Comparison of ENCODE assay signal across 22 cellular contexts in genomic region chr15:66573348-66573718, GRCh38. TPM values are rescaled to one million over a fixed set of nuclear protein-coding genes. Genes with fewer than 3 reads are reported as not detected.
A peak's percentile ranks its signal among the peaks of the same experiment; 100 is the strongest.
DNase-seq lines count a peak whose midpoint lies in the region; ATAC-seq, FAIRE-seq and TF ChIP-seq lines count a peak whose summit lies in the region.
"Had no signal": no experiment of that assay in that cellular context is flagged by ENCODE, and none has a peak within 500 bp of the region (broad histone marks: within the 10 kb centered on the region; RNA-seq: fewer than 3 reads in every experiment).

No MANE protein-coding gene starts in this region.

- TF ChIP-seq EP300 in K562 (IDR thresholded peaks at IDR 0.05; ENCODE audit: low read length), result no peak
- no peak for TF ChIP-seq EP300 in suprapubic skin (IDR thresholded peaks at IDR 0.05)

- no peak overlapping the region for H4K12ac ChIP-seq in trophoblast cell (ENCODE audit: low read depth, low read length)

- no peak for TF ChIP-seq POLR2A in K562 (conservative IDR thresholded peaks at IDR 0.05)
- no peak for TF ChIP-seq POLR2A in suprapubic skin (IDR thresholded peaks at IDR 0.05)

- H3K23ac ChIP-seq in mesenchymal stem cell (ENCODE audit: low read length in 2 of 2), result no peak overlapping the region
- no peak overlapping the region for H3K23ac ChIP-seq in trophoblast cell (ENCODE audit: low read length)

- DNase-seq in GM23248 (no peak), K562 (ENCODE audit: extremely low read depth in 1 of 4, low spot score in 3 of 4) (no peak), mesenchymal stem cell (no peak), suprapubic skin (ENCODE audit: low spot score in 2 of 2) (peak; percentile 24 to 69), SHP77 treated with DMSO at 0.1 percent for 48 hours (lab: John Stamatoyannopoulos, UW) (no peak), trophoblast cell (no peak)
- no peak for DNase-seq in effector CD8-positive, alpha-beta T cell (lab: John Stamatoyannopoulos, UW)
- DNase-seq: CD8-positive, alpha-beta memory T cell; DMS79 treated with DMSO at 0.1 percent for 48 hours; H9; NCI-H1417 treated with DMSO at 0.1 percent for 48 hours; NCI-H187 treated with DMSO at 0.1 percent for 48 hours; NCI-H2227 treated with DMSO at 0.1 percent for 48 hours; NCI-H510A treated with DMSO at 0.1 percent for 48 hours; NCI-H82; PC-3; RPMI8226 had no signal

- H4K8ac ChIP-seq in mesenchymal stem cell (ENCODE audit: low read length) (no peak overlapping the region), trophoblast cell (ENCODE audit: low read depth, low read length) (no peak overlapping the region)

- no peak for TF ChIP-seq CTCF in K562 (IDR thresholded peaks at IDR 0.05 in 2 of 3, conservative IDR thresholded peaks at IDR 0.05 in 1 of 3; ENCODE audit: insufficient read depth in 2 of 3, low read depth in 1 of 3, low read length in 3 of 3)
- TF ChIP-seq CTCF in suprapubic skin (IDR thresholded peaks at IDR 0.05), result no peak

- H3K14ac ChIP-seq in mesenchymal stem cell (ENCODE audit: low read length in 2 of 2) (no peak overlapping the region), trophoblast cell (ENCODE audit: low read length) (no peak overlapping the region)

- H3K27ac ChIP-seq in GM23248, result peak overlapping the region; percentile 74
- H3K27ac ChIP-seq in K562 (ENCODE audit: extremely low read depth, low read depth, low read length), result no peak overlapping the region
- no peak overlapping the region for H3K27ac ChIP-seq in mesenchymal stem cell (ENCODE audit: low read length, poor library complexity, severe bottlenecking)
- H3K27ac ChIP-seq in suprapubic skin, result no peak overlapping the region
- no peak overlapping the region for H3K27ac ChIP-seq in trophoblast cell (ENCODE audit: low read depth, low read length)
- H3K27ac ChIP-seq: BLaER1 treated with 17β-estradiol and CSF1 and Interleukin-3, amounts not matched to agents 10 nM and 100 nM; SJSA1 had no signal

- H2BK120ac ChIP-seq in mesenchymal stem cell (ENCODE audit: low read depth, low read length), result no peak overlapping the region
- no peak overlapping the region for H2BK120ac ChIP-seq in trophoblast cell (ENCODE audit: insufficient read depth, low read length, poor library complexity)

- intact Hi-C loops in K562 (cut with micrococcal nuclease), result no loop called here

- peak; percentile 19 for FAIRE-seq in K562 (lab: Jason Lieb, UNC)
- FAIRE-seq: D721Med had no signal

- H3K36me3 ChIP-seq in GM23248 (ENCODE audit: low read depth) (no peaks in the 10 kb centered on the region), K562 (ENCODE audit: control insufficient read depth, insufficient read depth, low read length) (no peaks in the 10 kb centered on the region), mesenchymal stem cell (ENCODE audit: control insufficient read depth in 1 of 2, insufficient read depth in 2 of 2, low read depth in 1 of 2, low read length in 2 of 2) (no peaks in the 10 kb centered on the region), suprapubic skin (no peaks in the 10 kb centered on the region), trophoblast cell (ENCODE audit: control insufficient read depth in 1 of 2, insufficient read depth in 2 of 2, low read length in 2 of 2) (no peaks in the 10 kb centered on the region)
- H3K36me3 ChIP-seq: BLaER1 treated with 17β-estradiol and CSF1 and Interleukin-3, amounts not matched to agents 10 nM and 100 nM; SJSA1 had no signal

- no peak overlapping the region for H3K4me3 ChIP-seq in GM23248
- no peak overlapping the region for H3K4me3 ChIP-seq in K562
- peak overlapping the region in 1 of 2 experiments; percentile 29 for H3K4me3 ChIP-seq in mesenchymal stem cell (ENCODE audit: insufficient read depth in 1 of 2, low read depth in 1 of 2, low read length in 2 of 2)
- H3K4me3 ChIP-seq in suprapubic skin, result no peak overlapping the region
- H3K4me3 ChIP-seq in trophoblast cell (ENCODE audit: low read depth, low read length), result no peak overlapping the region
- H3K4me3 ChIP-seq: BLaER1 treated with 17β-estradiol and CSF1 and Interleukin-3, amounts not matched to agents 10 nM and 100 nM; SJSA1 had no signal

- CTCF ChIA-PET in K562 (lab: Yijun Ruan, JAX; ENCODE audit: low intra/inter-chr PET ratio), result no interaction called here

- no peak overlapping the region for H2BK5ac ChIP-seq in mesenchymal stem cell (ENCODE audit: low read depth, low read length, poor library complexity, severe bottlenecking)
- H2BK5ac ChIP-seq in trophoblast cell (ENCODE audit: low read depth, low read length, poor library complexity), result no peak overlapping the region

- peaks cover 22% of the 10 kb centered on the region for H3K4me1 ChIP-seq in GM23248 (ENCODE audit: insufficient read depth)
- H3K4me1 ChIP-seq in K562 (replicated peaks in 1 of 2; ENCODE audit: control insufficient read depth in 2 of 2, insufficient read depth in 2 of 2, low read length in 2 of 2), result no peaks in the 10 kb centered on the region; a peak in 1 of 5 replicates
- H3K4me1 ChIP-seq in mesenchymal stem cell (ENCODE audit: control insufficient read depth, insufficient read depth, low read depth, low read length), result peaks cover 5% of the 10 kb centered on the region
- H3K4me1 ChIP-seq in suprapubic skin, result no peaks in the 10 kb centered on the region
- H3K4me1 ChIP-seq in trophoblast cell (ENCODE audit: control insufficient read depth in 1 of 2, insufficient read depth in 2 of 2, low read length in 2 of 2), result no peaks in the 10 kb centered on the region

- no peak overlapping the region for H2BK15ac ChIP-seq in mesenchymal stem cell (ENCODE audit: low read depth, poor library complexity, severe bottlenecking)

- H3K18ac ChIP-seq in mesenchymal stem cell (ENCODE audit: low read depth in 1 of 2, low read length in 2 of 2) (no peak overlapping the region), trophoblast cell (ENCODE audit: low read length) (no peak overlapping the region)

- H2AK5ac ChIP-seq in mesenchymal stem cell (ENCODE audit: low read length, severe bottlenecking) (no peak overlapping the region), trophoblast cell (ENCODE audit: low read length) (no peak overlapping the region)

- no peak overlapping the region for H4K91ac ChIP-seq in mesenchymal stem cell (ENCODE audit: low read length)
- H4K91ac ChIP-seq in trophoblast cell (ENCODE audit: low read depth, low read length), result no peak overlapping the region

- WGBS in GM23248 (ENCODE audit: low coverage in 1 of 2, low lambda C conversion rate in 2 of 2, missing lambda C conversion rate in 2 of 2), 2 experiments, result 92 to 93% methylated on average over 7 of the region's 7 CpGs
- WGBS in K562 (ENCODE audit: insufficient coverage, low coverage, missing lambda C conversion rate), result 43% methylated on average over 7 of the region's 7 CpGs
- 84% methylated on average over 7 of the region's 7 CpGs for WGBS in mesenchymal stem cell
- 89% methylated on average over 7 of the region's 7 CpGs for WGBS in suprapubic skin
- no CpG with 5 or more reads among the region's 7 CpGs for WGBS in trophoblast cell (ENCODE audit: extremely low coverage, insufficient coverage, insufficient read length)

- H3K27me3 ChIP-seq in GM23248 (replicated peaks; ENCODE audit: insufficient read depth) (no peaks in the 10 kb centered on the region), K562 (ENCODE audit: control insufficient read depth in 2 of 2, insufficient read depth in 2 of 2, low read length in 2 of 2) (no peaks in the 10 kb centered on the region; a peak in 1 of 5 replicates), mesenchymal stem cell (ENCODE audit: control insufficient read depth in 1 of 2, insufficient read depth in 1 of 2, low read length in 2 of 2) (no peaks in the 10 kb centered on the region), suprapubic skin (no peaks in the 10 kb centered on the region), trophoblast cell (ENCODE audit: insufficient read depth, low read length) (no peaks in the 10 kb centered on the region)
- H3K27me3 ChIP-seq: BLaER1 treated with 17β-estradiol and CSF1 and Interleukin-3, amounts not matched to agents 10 nM and 100 nM; SJSA1 had no signal

- H3K9me1 ChIP-seq in K562 (ENCODE audit: control insufficient read depth, insufficient read depth, low read length), result no peaks in the 10 kb centered on the region

- POLR2A ChIA-PET in K562 (lab: Yijun Ruan, JAX), result interaction anchor here (2.7 kb wide), 1 partner anchor 9 kb away, joined by 20 read pairs; no protein-coding TSS in a partner anchor

- H3K4ac ChIP-seq in mesenchymal stem cell (ENCODE audit: low read depth in 1 of 2, low read length in 2 of 2), result no peak overlapping the region
- H3K4ac ChIP-seq in trophoblast cell (ENCODE audit: low read depth, low read length), result no peak overlapping the region

- H3K9me3 ChIP-seq in GM23248 (ENCODE audit: low read depth), result no peaks in the 10 kb centered on the region
- H3K9me3 ChIP-seq in K562 (replicated peaks; ENCODE audit: control insufficient read depth, insufficient read depth, low read depth, low read length), result no peaks in the 10 kb centered on the region
- H3K9me3 ChIP-seq in mesenchymal stem cell (ENCODE audit: control insufficient read depth, low read length), result no peaks in the 10 kb centered on the region
- H3K9me3 ChIP-seq in suprapubic skin, result no peaks in the 10 kb centered on the region
- peaks cover 4% of the 10 kb centered on the region for H3K9me3 ChIP-seq in trophoblast cell (ENCODE audit: insufficient read depth, low read depth, low read length)
- H3K9me3 ChIP-seq: SJSA1 had no signal

- no peaks in the 10 kb centered on the region for H3K79me1 ChIP-seq in mesenchymal stem cell (replicated peaks; ENCODE audit: low read length, poor library complexity, severe bottlenecking)
- H3K79me1 ChIP-seq in trophoblast cell (ENCODE audit: low read length), result no peaks in the 10 kb centered on the region

- H2BK12ac ChIP-seq in mesenchymal stem cell (ENCODE audit: low read length in 2 of 2), result no peak overlapping the region
- no peak overlapping the region for H2BK12ac ChIP-seq in trophoblast cell (ENCODE audit: low read length)

- ATAC-seq in K562, result no peak
- ATAC-seq: PC-3 had no signal

- H4K20me1 ChIP-seq in GM23248 (ENCODE audit: insufficient read depth) (no peaks in the 10 kb centered on the region), K562 (replicated peaks; ENCODE audit: control insufficient read depth, insufficient read depth, low read length) (no peaks in the 10 kb centered on the region)
- H4K20me1 ChIP-seq: BLaER1 treated with 17β-estradiol and CSF1 and Interleukin-3, amounts not matched to agents 10 nM and 100 nM had no signal

- TF ChIP-seq RAD21 in K562 (CRISPR knock-in tag; conservative IDR thresholded peaks at IDR 0.05 in 1 of 2, IDR thresholded peaks at IDR 0.05 in 1 of 2), result no peak

- no peaks in the 10 kb centered on the region for H3K79me2 ChIP-seq in GM23248 (ENCODE audit: insufficient read depth)
- no peaks in the 10 kb centered on the region for H3K79me2 ChIP-seq in K562 (ENCODE audit: control insufficient read depth, insufficient read depth, low read length)
- no peaks in the 10 kb centered on the region for H3K79me2 ChIP-seq in trophoblast cell (ENCODE audit: control insufficient read depth, insufficient read depth, low read length, poor library complexity)

- H3F3A ChIP-seq in GM23248 (ENCODE audit: insufficient read depth), result peaks cover 16% of the 10 kb centered on the region

- no peaks in the 10 kb centered on the region for H3K9me2 ChIP-seq in GM23248 (ENCODE audit: insufficient read depth)

- H2AFZ ChIP-seq in GM23248 (no peak overlapping the region), K562 (ENCODE audit: low read depth, low read length) (no peak overlapping the region), mesenchymal stem cell (ENCODE audit: low read depth, low read length) (no peak overlapping the region), trophoblast cell (ENCODE audit: insufficient read depth, low read length, poor library complexity) (no peak overlapping the region)

- H3K4me2 ChIP-seq in GM23248 (ENCODE audit: unreplicated experiment) (peak overlapping the region; percentile 64), K562 (ENCODE audit: insufficient read depth, low read length) (no peak overlapping the region), mesenchymal stem cell (ENCODE audit: low read length, poor library complexity, severe bottlenecking) (no peak overlapping the region), trophoblast cell (ENCODE audit: low read length) (no peak overlapping the region)

- in situ Hi-C loops in GM23248 (cut with MboI), result no loop called here
- in situ Hi-C loops in K562 (cut with MboI), result no loop called here

- BruUV-seq in K562 (replicated peaks; lab: Mats Ljungman, UMichigan), result no TSS peak

- H3K9ac ChIP-seq in GM23248 (peak overlapping the region; percentile 42; the same call in 1 of the 2 replicates), K562 (ENCODE audit: insufficient read depth in 1 of 2, low read depth in 2 of 2, low read length in 2 of 2) (no peak overlapping the region), mesenchymal stem cell (ENCODE audit: low read length) (peak overlapping the region; percentile 48), trophoblast cell (ENCODE audit: low read length) (no peak overlapping the region)
- H3K9ac ChIP-seq: BLaER1 treated with 17β-estradiol and CSF1 and Interleukin-3, amounts not matched to agents 10 nM and 100 nM had no signal

RNA-seq across cellular contexts. Expression of gene LCTL, which starts 7.5 kb away (rescaled TPM):
- total RNA-seq in GM23248 (2014; rRNA removed; shearing (Covaris generic)), result 1.0 TPM in 1 of 2 replicates, not detected in the other
- polyA plus RNA-seq in GM23248 (2016; fragmentation: Nextera tagmentation; extraction: Ambion mirVana) (0.28 and 0.68 TPM in 2 replicates), K562 (2011; rRNA removed) (0.03 and 0.08 TPM in 2 replicates), K562 (2014; fragmentation: Illumina TruSeq; extraction: Trizol) (not detected in 2 replicates), K562 (2014; fragmentation: Nextera tagmentation; extraction: Ambion mirVana) (under 1 TPM; 0.17 to 0.31 TPM), K562 (2014; rRNA removed) (not detected in 2 replicates)
- total RNA-seq in K562 (2011; cell fraction: chromatin; rRNA removed; ENCODE audit: low replicate concordance), result not detected in 2 replicates
- 0.17 TPM in 1 of 2 replicates, not detected in the other for total RNA-seq in K562 (2011; cell fraction: nucleolus; rRNA removed)
- not detected in 2 replicates for total RNA-seq in K562 (2011; cell fraction: nucleoplasm; rRNA removed)
- total RNA-seq in K562 (2014; rRNA removed) (not detected in 2 replicates), K562 (2014; rRNA removed; fragmentation: Illumina TruSeq; extraction: Trizol) (not detected in 2 replicates), K562 (2015; rRNA removed; fragmentation: Illumina TruSeq; extraction: Trizol) (not detected in 2 replicates), K562 (2021) (not detected in 2 replicates), suprapubic skin (under 1 TPM in 1 of 4 donors, not detected in 3; 0.23 TPM)
- polyA plus RNA-seq in K562 (2011; cell fraction: cytosol; rRNA removed), result 0.03 and 0.06 TPM in 2 replicates
- polyA plus RNA-seq in K562 (2011; cell fraction: nucleus; rRNA removed), result 0.23 TPM in 1 of 2 replicates, not detected in the other
- polyA plus RNA-seq in K562 (2012), result 0.12 and 0.21 TPM in 2 replicates
- not detected in 2 replicates for polyA minus RNA-seq in K562 (2011; rRNA and poly(A)+ RNA removed)
- polyA minus RNA-seq in K562 (2011; cell fraction: cytosol; rRNA and poly(A)+ RNA removed), result not detected in 2 replicates
- not detected in 2 replicates for polyA minus RNA-seq in K562 (2011; cell fraction: nucleus; rRNA and poly(A)+ RNA removed)
- 1.5 TPM for polyA plus RNA-seq in mesenchymal stem cell (2013, experiment 1 of 2)
- polyA plus RNA-seq in mesenchymal stem cell (2013, experiment 2 of 2), result 1.2 TPM
- 0.40 TPM in 2 replicates for polyA plus RNA-seq in trophoblast cell (2013)
- total RNA-seq: A673; CD8-positive, alpha-beta memory T cell; MCF 10A; PC-3 had no signal
- polyA plus RNA-seq: CD8-positive, alpha-beta memory T cell had no signal

Comparison
In these comparisons a context has a peak if more than half of its experiments do, and no peak if none do; other contexts are left out.
1. DNase-seq: peak in suprapubic skin (2 of 2); none in GM23248 (single experiment), K562 (0 of 4), mesenchymal stem cell (single experiment), SHP77 treated with DMSO at 0.1 percent for 48 hours (single experiment), effector CD8-positive, alpha-beta T cell (single experiment) and trophoblast cell (0 of 2).
2. H3K9ac ChIP-seq: peak in GM23248 (single experiment) and mesenchymal stem cell (single experiment); none in K562 (0 of 2) and trophoblast cell (single experiment).